Comparison of ENCODE assay signal across 30 cellular contexts in the genomic region with DNA sequence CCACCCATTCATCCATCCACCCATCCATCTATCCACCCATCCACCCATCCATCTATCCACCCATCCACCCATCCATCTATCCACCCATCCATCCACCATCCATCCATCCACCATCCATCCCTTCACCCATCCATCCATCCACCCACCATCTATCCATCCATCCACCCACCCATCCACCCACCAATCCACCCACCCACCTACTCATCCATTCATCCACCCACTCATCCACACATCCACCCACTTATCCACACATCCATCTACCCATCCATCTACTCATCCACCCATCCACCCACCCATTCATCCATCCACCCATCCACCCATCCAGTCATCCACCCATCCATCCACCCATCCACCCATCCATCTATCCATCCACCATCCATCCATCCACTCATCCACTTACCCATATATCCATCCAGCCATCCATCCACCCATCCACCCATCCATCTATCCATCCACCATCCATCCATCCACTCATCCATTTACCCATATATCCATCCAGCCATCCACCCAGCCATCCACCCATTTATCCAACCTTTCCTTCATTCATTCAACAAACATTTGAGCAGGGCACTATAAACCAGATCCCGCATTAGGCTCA. TPM values are rescaled to one million over a fixed set of nuclear protein-coding genes. Genes with fewer than 3 reads are reported as not detected.
DNase-seq lines count a peak whose midpoint lies in the region; ATAC-seq, FAIRE-seq and TF ChIP-seq lines count a peak whose summit lies in the region.
"Had no signal": no experiment of that assay in that cellular context is flagged by ENCODE, and none has a peak within 500 bp of the region (broad histone marks: within the 10 kb centered on the region; RNA-seq: fewer than 3 reads in every experiment).

No MANE protein-coding gene starts in this region.

- peaks cover 2% of the 10 kb centered on the region for H3K9me3 Mint-ChIP-seq in endodermal cell
- H3K9me3 Mint-ChIP-seq: CD4-positive, alpha-beta T cell had no signal

- dilution Hi-C loops in IMR-90 (cut with HindIII; ENCODE audit: low sequenced_read_pairs, unreplicated experiment) = no loop called here

- no peak overlapping the region for H2AK5ac ChIP-seq in IMR-90 (ENCODE audit: low read depth, low read length)

- H3K27me3 Mint-ChIP-seq in endodermal cell (ENCODE audit: insufficient read depth) = peaks cover 25% of the 10 kb centered on the region
- H3K27me3 Mint-ChIP-seq: CD4-positive, alpha-beta T cell had no signal

- CTCF ChIA-PET in IMR-90 (lab: Yijun Ruan, JAX) = no interaction called here

- in situ Hi-C loops in IMR-90 (cut with MboI; ENCODE audit: low sequenced_read_pairs) = no loop called here

- no peaks in the 10 kb centered on the region for H3K79me1 ChIP-seq in IMR-90 (ENCODE audit: low read depth in 1 of 2, low read length in 2 of 2)

- FAIRE-seq in urothelium cell line (lab: Jason Lieb, UNC) = peak; percentile 98
- FAIRE-seq: D721Med, RCC 7860 had no signal

- no peaks in the 10 kb centered on the region for H3K4me1 Mint-ChIP-seq in endodermal cell

- H4K20me1 ChIP-seq in IMR-90 (ENCODE audit: insufficient read depth, low read length) = no peaks in the 10 kb centered on the region

- no TSS peak for BruUV-seq in IMR-90 (replicated peaks; lab: Mats Ljungman, UMichigan)

- ATAC-seq in IMR-90 (ENCODE audit: low read depth) (no peak), HG02588 (IDR thresholded peaks at IDR 0.05; ENCODE audit: unreplicated experiment) (no peak)
- ATAC-seq: HCT116, SK-N-SH treated with all-trans-retinoic acid at 6 μM for 48 hours had no signal

- H3K4ac ChIP-seq in IMR-90 (ENCODE audit: low read depth, low read length) = no peak overlapping the region

- no peaks in the 10 kb centered on the region; the same call in 1 of the 2 replicates for H3K27me3 ChIP-seq in IMR-90 (ENCODE audit: control insufficient read depth, insufficient read depth, low read length)
- H3K27me3 ChIP-seq in endodermal cell (ENCODE audit: control insufficient read depth, insufficient read depth, low read length, poor library complexity, severe bottlenecking) = no peaks in the 10 kb centered on the region
- H3K27me3 ChIP-seq: BLaER1 treated with 17β-estradiol and CSF1 and Interleukin-3, amounts not matched to agents 10 nM and 100 nM had no signal

- H3K36me3 Mint-ChIP-seq in endodermal cell (ENCODE audit: low read depth) = no peaks in the 10 kb centered on the region

- H2AFZ ChIP-seq in IMR-90 (replicated peaks; ENCODE audit: low read length, poor library complexity) = no peak overlapping the region

- TF ChIP-seq CTCF in IMR-90 (conservative IDR thresholded peaks at IDR 0.05; ENCODE audit: low read depth, low read length) = no peak
- TF ChIP-seq CTCF in endodermal cell (conservative IDR thresholded peaks at IDR 0.05) = no peak

- H3K56ac ChIP-seq in IMR-90 (ENCODE audit: extremely low read depth, insufficient read depth, low read length) = no peak overlapping the region

- no peak overlapping the region for H3K9ac ChIP-seq in IMR-90 (ENCODE audit: low read depth, low read length)
- H3K9ac ChIP-seq in endodermal cell (ENCODE audit: extremely low read depth, low read length, poor library complexity, severe bottlenecking) = no peak overlapping the region
- H3K9ac ChIP-seq: BLaER1 treated with 17β-estradiol and CSF1 and Interleukin-3, amounts not matched to agents 10 nM and 100 nM had no signal

- H3K36me3 ChIP-seq in IMR-90 (ENCODE audit: control insufficient read depth, insufficient read depth, low read length) (no peaks in the 10 kb centered on the region), endodermal cell (ENCODE audit: control insufficient read depth, insufficient read depth, low read length) (no peaks in the 10 kb centered on the region)
- H3K36me3 ChIP-seq: BLaER1 treated with 17β-estradiol and CSF1 and Interleukin-3, amounts not matched to agents 10 nM and 100 nM had no signal

- no peak overlapping the region for H4K91ac ChIP-seq in IMR-90 (ENCODE audit: insufficient read depth, low read depth, low read length)

- TF ChIP-seq RAD21 in IMR-90 (IDR thresholded peaks at IDR 0.05; ENCODE audit: low read length) = no peak

- TF ChIP-seq POLR2A in IMR-90 (IDR thresholded peaks at IDR 0.05; ENCODE audit: low read depth, low read length) (no peak), erythroblast (IDR thresholded peaks at IDR 0.05; ENCODE audit: low read length) (no peak)

- H3K18ac ChIP-seq in IMR-90 (ENCODE audit: low read depth, low read length) = no peak overlapping the region

- H3K27ac ChIP-seq in IMR-90 (ENCODE audit: insufficient read depth, low read length) (no peak overlapping the region), endodermal cell (ENCODE audit: low read depth, low read length) (no peak overlapping the region)
- H3K27ac ChIP-seq: BLaER1 treated with 17β-estradiol and CSF1 and Interleukin-3, amounts not matched to agents 10 nM and 100 nM; HL-60 had no signal

- no peak overlapping the region for H3K27ac Mint-ChIP-seq in endodermal cell
- H3K27ac Mint-ChIP-seq: CD4-positive, alpha-beta T cell had no signal

- intact Hi-C loops in IMR-90 (cut with micrococcal nuclease) = no loop called here

- H3K4me3 Mint-ChIP-seq in endodermal cell = no peak overlapping the region
- H3K4me3 Mint-ChIP-seq: CD4-positive, alpha-beta T cell had no signal

- H3K9me1 ChIP-seq in IMR-90 (ENCODE audit: insufficient read depth, low read length) = no peaks in the 10 kb centered on the region

- no peak overlapping the region for H3K23ac ChIP-seq in IMR-90 (ENCODE audit: low read depth, low read length)

- DNase-seq in activated effector memory CD4-positive, alpha-beta T cell treated with anti-CD3 and anti-CD28 coated beads, Interleukin-2, amount 50 U/mL, for 16 hours = peak; percentile 6
- DNase-seq in activated effector memory CD4-positive, alpha-beta T cell treated with Interleukin-2 at 50 U/mL for 16 hours = no peak
- DNase-seq in IMR-90 (no peak), endodermal cell (peak; percentile 7), urothelium cell line (ENCODE audit: low spot score) (no peak), erythroblast (lab: John Stamatoyannopoulos, UW) (no peak)
- DNase-seq: AML-193; CD4-positive, alpha-beta T cell; DMS53; GOT3; Kasumi-1; MV-4-11; NCI-H1105; NCI-H1436 treated with DMSO at 0.1 percent for 48 hours; NCI-H1930; NCI-H2107; NCI-H524; NCI-H774 had no signal

- H3K4me1 ChIP-seq in IMR-90 (ENCODE audit: control insufficient read depth, insufficient read depth, low read length) = no peaks in the 10 kb centered on the region
- no peaks in the 10 kb centered on the region for H3K4me1 ChIP-seq in endodermal cell (ENCODE audit: control insufficient read depth, insufficient read depth, low read length)

- H4K8ac ChIP-seq in IMR-90 (ENCODE audit: low read depth in 2 of 2, low read length in 2 of 2) = no peak overlapping the region

- peak overlapping the region; percentile 19 for H2BK5ac ChIP-seq in IMR-90 (ENCODE audit: low read depth, low read length, poor library complexity, severe bottlenecking)

- no peak overlapping the region for H2AK9ac ChIP-seq in IMR-90 (replicated peaks; ENCODE audit: low read depth, low read length, poor library complexity)

- H3K4me2 ChIP-seq in IMR-90 (ENCODE audit: low read depth, low read length) = no peak overlapping the region
- H3K4me2 ChIP-seq: BLaER1 treated with 17β-estradiol and CSF1 and Interleukin-3, amounts not matched to agents 10 nM and 100 nM had no signal

- POLR2A ChIA-PET in IMR-90 (lab: Charles Lee; ENCODE audit: unreplicated experiment) = no interaction called here

- no peaks in the 10 kb centered on the region for H3K9me3 ChIP-seq in IMR-90 (ENCODE audit: control insufficient read depth, insufficient read depth, low read length)
- H3K9me3 ChIP-seq in endodermal cell (ENCODE audit: control insufficient read depth, low read length) = no peaks in the 10 kb centered on the region

- no CpG with 5 or more reads among the region's 1 CpG for WGBS in IMR-90 (ENCODE audit: extremely low coverage in 2 of 2, insufficient read length in 1 of 2), 2 experiments
- 83% methylated on average over 1 of the region's 1 CpG; no CpG with 5 or more reads in 1 of the 2 experiments for WGBS in endodermal cell (ENCODE audit: insufficient coverage in 1 of 2, insufficient read length in 1 of 2), 2 experiments

- no peak overlapping the region for H2BK15ac ChIP-seq in IMR-90 (ENCODE audit: low read depth, low read length)

- H3K14ac ChIP-seq in IMR-90 (replicated peaks; ENCODE audit: low read depth, low read length) = no peak overlapping the region

- H2BK120ac ChIP-seq in IMR-90 (ENCODE audit: low read depth, low read length) = no peak overlapping the region

- H3K4me3 ChIP-seq in IMR-90 (ENCODE audit: insufficient read depth, low read depth, low read length) = no peak overlapping the region
- no peak overlapping the region for H3K4me3 ChIP-seq in endodermal cell (ENCODE audit: low read length)
- H3K4me3 ChIP-seq: BLaER1 treated with 17β-estradiol and CSF1 and Interleukin-3, amounts not matched to agents 10 nM and 100 nM had no signal

- H4K5ac ChIP-seq in IMR-90 (ENCODE audit: low read depth, low read length) = no peak overlapping the region

- no peak overlapping the region for H2BK20ac ChIP-seq in IMR-90 (ENCODE audit: low read depth, low read length)

TF ChIP-seq in IMR-90, 13 proteins besides CTCF, POLR2A, EP300 and RAD21 (continues in another document):
- no peak for TF ChIP-seq FOS (IDR thresholded peaks at IDR 0.05; ENCODE audit: low read depth, low read length)
- no peak for TF ChIP-seq CEBPB (IDR thresholded peaks at IDR 0.05; ENCODE audit: low read depth, low read length)
- no peak for TF ChIP-seq SMC3 (IDR thresholded peaks at IDR 0.05; ENCODE audit: low read depth, low read length)
- TF ChIP-seq MXI1 (IDR thresholded peaks at IDR 0.05; ENCODE audit: borderline replicate concordance, low read depth, low read length) = no peak

RNA-seq across cellular contexts. Expression of a gene that starts 2.1 kb away (rescaled TPM):
- total RNA-seq in IMR-90 (2012; rRNA removed) (1.1 TPM in 2 replicates), endodermal cell (1 to 10 TPM; 1.8 to 2.9 TPM)
- polyA plus RNA-seq in IMR-90 (2012; rRNA removed) = 0.52 and 1.7 TPM in 2 replicates
- polyA plus RNA-seq in IMR-90 (2012; cell fraction: cytosol; rRNA removed) = 0.12 and 0.54 TPM in 2 replicates
- 1.1 and 1.2 TPM in 2 replicates for polyA plus RNA-seq in IMR-90 (2012; cell fraction: nucleus; rRNA removed; ENCODE audit: low replicate concordance)
- polyA plus RNA-seq in endodermal cell (2013, experiment 1 of 2) = 2.1 TPM
- polyA plus RNA-seq in endodermal cell (2013, experiment 2 of 2) = 3.7 TPM
- total RNA-seq: CD4-positive, alpha-beta T cell had no signal

RNA-seq across cellular contexts. Expression of a gene that starts 17.3 kb away (rescaled TPM):
- not detected in 2 replicates for total RNA-seq in IMR-90 (2012; rRNA removed)
- not detected in 2 replicates for polyA plus RNA-seq in IMR-90 (2012; rRNA removed)
- polyA plus RNA-seq in IMR-90 (2012; cell fraction: cytosol; rRNA removed) = not detected in 2 replicates
- not detected in 2 replicates for polyA plus RNA-seq in IMR-90 (2012; cell fraction: nucleus; rRNA removed; ENCODE audit: low replicate concordance)
- total RNA-seq in endodermal cell = not detected
- not detected for polyA plus RNA-seq in endodermal cell (2013, experiment 1 of 2)
- polyA plus RNA-seq in endodermal cell (2013, experiment 2 of 2) = not detected
- total RNA-seq: A172; CD4-positive, alpha-beta T cell; Daoy; G401; M059J had no signal
- polyA plus RNA-seq: AG04450 had no signal

RNA-seq across cellular contexts. Expression of a gene that starts 45.0 kb away (rescaled TPM):
- total RNA-seq in IMR-90 (2012; rRNA removed) = under 0.01 and 0.18 TPM in 2 replicates
- 0.09 and 0.29 TPM in 2 replicates for polyA plus RNA-seq in IMR-90 (2012; rRNA removed)
- polyA plus RNA-seq in IMR-90 (2012; cell fraction: cytosol; rRNA removed) = 0.14 and 0.18 TPM in 2 replicates
- 0.52 and 1.9 TPM in 2 replicates for polyA plus RNA-seq in IMR-90 (2012; cell fraction: nucleus; rRNA removed; ENCODE audit: low replicate concordance)
- 1 to 10 TPM in 1 of 2 donors, under 1 TPM in 1; 0.66 to 3.0 TPM for total RNA-seq in endodermal cell
- polyA plus RNA-seq in endodermal cell (2013, experiment 1 of 2) = 4.5 TPM
- 3.7 TPM for polyA plus RNA-seq in endodermal cell (2013, experiment 2 of 2)
- total RNA-seq: Daoy, M059J had no signal

Comparison
In these comparisons a context has a peak if more than half of its experiments do, and no peak if none do; other contexts are left out.
1. DNase-seq: peak in activated effector memory CD4-positive, alpha-beta T cell treated with anti-CD3 and anti-CD28 coated beads, Interleukin-2, amount 50 U/mL, for 16 hours (single experiment) and endodermal cell (single experiment); none in activated effector memory CD4-positive, alpha-beta T cell treated with Interleukin-2 at 50 U/mL for 16 hours (single experiment), IMR-90 (single experiment), urothelium cell line (single experiment) and erythroblast (0 of 2).